ENCODE assay signal across 30 cellular contexts in the genomic region with DNA sequence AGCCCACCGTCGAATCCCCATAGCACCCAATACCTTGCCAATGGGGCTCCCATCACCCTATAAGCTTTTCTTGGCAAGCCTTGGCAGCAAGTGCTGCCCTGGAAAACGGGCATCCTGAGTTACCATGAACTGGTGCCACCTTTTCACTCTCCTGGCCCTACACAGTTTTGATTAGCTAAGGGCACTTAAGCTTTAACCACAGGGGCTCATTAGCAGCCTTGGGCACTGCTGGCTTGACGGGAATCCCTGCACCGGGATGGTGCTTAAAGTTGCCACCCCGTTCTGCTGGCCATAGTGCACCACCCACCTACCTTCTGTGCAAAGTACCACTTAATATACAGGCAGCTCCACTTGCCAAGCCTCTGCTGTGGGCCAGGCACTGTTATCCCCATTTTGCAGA. TPM values are rescaled to one million over a fixed set of nuclear protein-coding genes. Genes with fewer than 3 reads are reported as not detected.
"Had no signal": no experiment of that assay in that cellular context is flagged by ENCODE, and none has a peak within 500 bp of the region (broad histone marks: within the 10 kb centered on the region; RNA-seq: fewer than 3 reads in every experiment).

No MANE protein-coding gene starts in this region.

- H3K36me3 ChIP-seq: ascending aorta, cardiac muscle cell, colonic mucosa, MG63 had no signal

- H3K27ac ChIP-seq: ascending aorta, cardiac muscle cell, colonic mucosa had no signal

- H3K4me3 ChIP-seq: ascending aorta, cardiac muscle cell, colonic mucosa, MG63 had no signal

- DNase-seq: activated CD4-positive, alpha-beta memory T cell treated with anti-CD3 and anti-CD28 coated beads for 36 hours; activated CD4-positive, alpha-beta T cell treated with anti-CD3 and anti-CD28 coated beads for 36 hours; activated CD4-positive, alpha-beta T cell treated with anti-CD3 and anti-CD28 coated beads, Interleukin-2, amount 10 ng/mL, durations not matched to agents 7 days and 5 days; activated CD8-positive, alpha-beta memory T cell treated with anti-CD3 and anti-CD28 coated beads, Interleukin-2, amount 50 U/mL, for 48 hours; activated gamma-delta T cell; activated naive CD4-positive, alpha-beta T cell treated with Interleukin-2 at 50 U/mL for 16 hours; activated naive CD8-positive, alpha-beta T cell treated with anti-CD3 and anti-CD28 coated beads, Interleukin-2, amount 10 ng/mL, durations not matched to agents 7 days and 5 days; activated T-cell treated with anti-CD3 and anti-CD28 coated beads, Interleukin-2, amount 50 U/mL, for 48 hours; amygdala; colonic mucosa; Kasumi-1; KG1; MG63; NCI-H1048; NCI-H1105 treated with DMSO at 0.1 percent for 48 hours; NCI-H1436; NCI-H1694 treated with DMSO at 0.1 percent for 48 hours; NCI-H2081; NCI-H345; NCI-H524 treated with DMSO at 0.1 percent for 48 hours; Right ventricle myocardium superior; SW 1271; T-helper 1 cell; T-helper 2 cell; T-helper 9 cell had no signal

- H3K27me3 ChIP-seq: ascending aorta, colonic mucosa, MG63 had no signal

- H3K4me1 ChIP-seq: ascending aorta, colonic mucosa had no signal

- H3K9me3 ChIP-seq: ascending aorta, colonic mucosa, MG63 had no signal

RNA-seq across cellular contexts. Expression of a gene that starts 50.5 kb away (rescaled TPM):
- total RNA-seq: ascending aorta, cardiac muscle cell, chondrocyte, NCI-H460, OCI-LY7, Right ventricle myocardium superior had no signal
